In genomic region chr17:15379659-15380058, GRCh38 we compare ENCODE assay signal across 26 cellular contexts. TPM values are rescaled to one million over a fixed set of nuclear protein-coding genes. Genes with fewer than 3 reads are reported as not detected.
"Had no signal": no experiment of that assay in that cellular context is flagged by ENCODE, and none has a peak within 500 bp of the region (broad histone marks: within the 10 kb centered on the region; RNA-seq: fewer than 3 reads in every experiment).

No MANE protein-coding gene starts in this region.

- H3K27me3 ChIP-seq: stomach, suprapubic skin, testis, thyroid gland, tibial artery, tibial nerve, transverse colon, upper lobe of left lung, upper lobe of right lung, uterus, vagina had no signal

- H3K9me3 ChIP-seq: stomach, suprapubic skin, testis, thoracic aorta, thyroid gland, tibial artery, tibial nerve, transverse colon, upper lobe of left lung, upper lobe of right lung, uterus, vagina had no signal

- H3K4me1 ChIP-seq: uterus had no signal

- H3K27ac ChIP-seq: stomach, suprapubic skin, testis, thoracic aorta, thyroid gland, tibial artery, transverse colon, upper lobe of left lung, upper lobe of right lung, uterus, vagina had no signal

- H3K4me3 ChIP-seq: stomach, suprapubic skin, testis, thoracic aorta, thyroid gland, tibial artery, tibial nerve, transverse colon, upper lobe of left lung, upper lobe of right lung, uterus, vagina had no signal

- H3K36me3 ChIP-seq: stomach, suprapubic skin, thoracic aorta, thyroid gland, tibial artery, tibial nerve, transverse colon, upper lobe of left lung, upper lobe of right lung, uterus, vagina had no signal

- DNase-seq: stimulated activated CD4-positive, alpha-beta T cell treated with anti-CD3 and anti-CD28 coated beads, Interleukin-2, amount 100 ng/mL, for 48 hours; stimulated activated CD4-positive, alpha-beta T cell treated with anti-CD3 and anti-CD28 coated beads, Interleukin-4, amount 100 ng/mL, for 1 hour; stimulated activated CD4-positive, alpha-beta T cell treated with anti-CD3 and anti-CD28 coated beads, Interleukin-4, amount 100 ng/mL, for 24 hours; stimulated activated CD4-positive, alpha-beta T cell treated with anti-CD3 and anti-CD28 coated beads, Interleukin-4, amount 100 ng/mL, for 4 hours; stimulated activated CD8-positive, alpha-beta memory T cell treated with anti-CD3 and anti-CD28 coated beads, Interleukin-4, amount 100 ng/mL, for 48 hours; stimulated activated naive B cell treated with anti-CD40 and anti-IgM and Interleukin-4, amounts not matched to agents 10 μg/mL and 1 μg/mL and 100 μg/mL, for 72 hours; stimulated activated naive CD4-positive, alpha-beta T cell; stimulated activated naive CD4-positive, alpha-beta T cell treated with Interleukin-2 at 50 U/mL for 16 hours; stimulated activated naive CD8-positive, alpha-beta T cell treated with anti-CD3 and anti-CD28 coated beads, Interleukin-15, amount 100 ng/mL, for 72 hours; stimulated activated naive CD8-positive, alpha-beta T cell treated with anti-CD3 and anti-CD28 coated beads, Interleukin-15, Interleukin-2, amounts not matched to agents 100 U/mL and 50 U/mL, for 24 hours; stomach; substantia nigra; testis; thyroid gland; tibial artery; transverse colon; upper lobe of left lung; upper lobe of right lung; uterus had no signal

- ATAC-seq: stimulated activated effector memory CD8-positive, alpha-beta T cell treated with anti-CD3 and anti-CD28 coated beads, Interleukin-12 subunit alpha, Interleukin-12 subunit beta, amount 100 ng/mL, for 72 hours; stimulated activated memory B cell treated with anti-CD40 and anti-IgM and Interleukin-4, amounts not matched to agents 10 μg/mL and 1 μg/mL and 100 μg/mL, for 72 hours; stimulated activated naive B cell treated with anti-CD40 and anti-IgM and Interleukin-4, amounts not matched to agents 10 μg/mL and 1 μg/mL and 100 μg/mL, for 72 hours; stimulated activated naive CD8-positive, alpha-beta T cell treated with anti-CD3 and anti-CD28 coated beads, Interleukin-15, amount 100 ng/mL, for 72 hours; stimulated activated naive CD8-positive, alpha-beta T cell treated with anti-CD3 and anti-CD28 coated beads, Interleukin-15, Interleukin-2, amounts not matched to agents 100 U/mL and 50 U/mL, for 24 hours; upper lobe of right lung had no signal

- FAIRE-seq: urothelium cell line had no signal

RNA-seq across cellular contexts. Expression of gene TEKT3, which starts 38.3 kb away (rescaled TPM):
- total RNA-seq: suprapubic skin, thoracic aorta, upper lobe of right lung, vagina had no signal
